In the genomic region with DNA sequence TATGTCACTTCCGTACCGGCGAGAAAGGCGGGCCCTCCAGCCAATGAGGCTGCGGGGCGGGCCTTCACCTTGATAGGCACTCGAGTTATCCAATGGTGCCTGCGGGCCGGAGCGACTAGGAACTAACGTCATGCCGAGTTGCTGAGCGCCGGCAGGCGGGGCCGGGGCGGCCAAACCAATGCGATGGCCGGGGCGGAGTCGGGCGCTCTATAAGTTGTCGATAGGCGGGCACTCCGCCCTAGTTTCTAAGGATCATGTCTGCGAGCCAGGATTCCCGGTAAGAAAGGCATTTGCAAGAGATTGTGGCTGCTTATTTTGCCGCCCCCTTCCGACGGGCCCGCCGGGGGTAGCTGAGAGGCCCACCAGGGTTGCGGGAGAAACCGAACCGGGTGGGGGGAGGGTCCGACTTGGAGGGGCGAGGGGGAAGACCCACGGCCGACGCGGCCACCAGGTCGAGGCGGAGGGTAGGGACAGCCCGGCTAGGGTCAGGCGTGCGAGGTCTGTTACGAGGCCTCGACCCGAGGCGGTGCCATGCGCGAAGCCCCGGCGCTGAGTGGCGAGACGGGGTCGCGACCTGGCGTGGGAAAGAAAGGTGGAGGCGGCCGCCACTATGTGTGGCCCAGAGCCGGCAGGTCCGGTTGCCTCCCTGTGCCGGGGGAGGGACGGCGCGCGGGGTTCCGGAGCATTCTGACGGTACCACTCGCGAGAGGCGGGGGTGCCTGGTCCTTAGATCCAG, we compare ENCODE assay signal across 8 cellular contexts. TPM values are rescaled to one million over a fixed set of nuclear protein-coding genes. Genes with fewer than 3 reads are reported as not detected.
A peak's percentile ranks its signal among the peaks of the same experiment; 100 is the strongest.
DNase-seq lines count a peak whose midpoint lies in the region; ATAC-seq and TF ChIP-seq lines count a peak whose summit lies in the region.

No MANE protein-coding gene starts in this region.

- 3% methylated on average over 18 of the region's 73 CpGs for WGBS in mammary epithelial cell (ENCODE audit: low coverage, missing lambda C conversion rate)

- peak overlapping the region; percentile 14 for H3K4me2 ChIP-seq in mammary epithelial cell (ENCODE audit: insufficient read depth, low read depth, low read length)

- peak overlapping the region; percentile 100 for H3K27ac Mint-ChIP-seq in WTC11

- H4K20me1 ChIP-seq in mammary epithelial cell (ENCODE audit: insufficient read depth, low read length), result peaks cover 33% of the 10 kb centered on the region

- no peak overlapping the region for H2AFZ ChIP-seq in mammary epithelial cell (ENCODE audit: low read depth, low read length)

- no peaks in the 10 kb centered on the region for H3K27me3 ChIP-seq in mammary epithelial cell (ENCODE audit: insufficient read depth, low read length)

- peak overlapping the region; percentile 97 for H3K9ac ChIP-seq in mammary epithelial cell (ENCODE audit: insufficient read depth, low read length)

- no peak for TF ChIP-seq CTCF in WTC11 (IDR thresholded peaks at IDR 0.05)
- TF ChIP-seq CTCF in mammary epithelial cell (conservative IDR thresholded peaks at IDR 0.05 in 1 of 2, IDR thresholded peaks at IDR 0.05 in 1 of 2; ENCODE audit: extremely low read depth in 1 of 2, insufficient read depth in 1 of 2, low read depth in 1 of 2, low read length in 2 of 2), result no peak

- DNase-seq in NCI-H510A treated with DMSO at 0.1 percent for 48 hours (lab: John Stamatoyannopoulos, UW), result peak; percentile 99
- no peak for DNase-seq in NCI-H510A (lab: John Stamatoyannopoulos, UW)
- DNase-seq in NCI-H2196 treated with DMSO at 0.1 percent for 48 hours (lab: John Stamatoyannopoulos, UW; ENCODE audit: unreplicated experiment), result peak; percentile 83
- peak; percentile 100 for DNase-seq in WTC11 (ENCODE audit: low spot score)
- DNase-seq in mammary epithelial cell, result peak; percentile 99
- peak; percentile 97 for DNase-seq in iPS-NIHi7 (ENCODE audit: extremely low spot score)

- H3K4me3 ChIP-seq in mammary epithelial cell (replicated peaks in 1 of 3; ENCODE audit: insufficient read depth in 1 of 3, low read depth in 2 of 3, low read length in 3 of 3) (peak overlapping the region; percentile 95 to 98 (median 98)), skin epidermis (peak overlapping the region; percentile 70 to 98 (median 81))

- peaks cover 38% of the 10 kb centered on the region for H3K4me1 ChIP-seq in mammary epithelial cell (ENCODE audit: insufficient read depth, low read length)

- dilution Hi-C loops in mammary epithelial cell (cut with HindIII; ENCODE audit: low sequenced_read_pairs), result loop anchor here (5.0 kb wide), 1 partner anchor 35 kb away; no protein-coding TSS in a partner anchor

- no peaks in the 10 kb centered on the region for H3K9me3 ChIP-seq in mammary epithelial cell (replicated peaks; ENCODE audit: insufficient read depth, low read length)

- H3K27ac ChIP-seq in mammary epithelial cell (ENCODE audit: insufficient read depth, low read depth, low read length) (peak overlapping the region; percentile 95), skin epidermis (peak overlapping the region; percentile 91 to 100 (median 98))

- peaks cover 46% of the 10 kb centered on the region for H3K4me1 Mint-ChIP-seq in WTC11

- TSS peak; percentile 9 for BruUV-seq in mammary epithelial cell (replicated peaks; lab: Mats Ljungman, UMichigan)

- H3K36me3 ChIP-seq in mammary epithelial cell (ENCODE audit: insufficient read depth, low read length), result peaks cover 41% of the 10 kb centered on the region

- CTCF ChIA-PET in WTC11 (lab: Charles Lee), result interaction anchor here (1.2 to 3.4 kb wide), 4 partner anchors 12 to 17 kb away, joined by 5 to 22 read pairs (median 8); a partner anchor contains a TSS
- CTCF ChIA-PET in mammary epithelial cell (lab: Charles Lee; ENCODE audit: low non-redundant PET), result interaction anchor here (0.6 kb wide), 1 partner anchor 115 kb away, joined by 5 read pairs; no protein-coding TSS in a partner anchor

- POLR2A ChIA-PET in WTC11 (lab: Charles Lee), result interaction anchor here (0.6 to 3.5 kb wide), 6 partner anchors 11 to 169 kb away, joined by 3 to 22 read pairs (median 4); a partner anchor contains a TSS

- H3K9me3 Mint-ChIP-seq in WTC11, result no peaks in the 10 kb centered on the region

- ATAC-seq in HG03108 (IDR thresholded peaks at IDR 0.05; ENCODE audit: unreplicated experiment) (peak; percentile 93), WTC11 (no peak; the same call in 1 of the 2 replicates)

- no peaks in the 10 kb centered on the region for H3K27me3 Mint-ChIP-seq in WTC11 (ENCODE audit: low read depth)

- peak overlapping the region; percentile 93 for H3K4me3 Mint-ChIP-seq in WTC11

- in situ Hi-C loops in mammary epithelial cell (cut with MboI; ENCODE audit: low sequenced_read_pairs in 2 of 2), result no loop called here

- H3K36me3 Mint-ChIP-seq in WTC11, result peaks cover 71% of the 10 kb centered on the region

- H3K79me2 ChIP-seq in mammary epithelial cell (ENCODE audit: insufficient read depth, low read length), result peaks cover 86% of the 10 kb centered on the region

- intact Hi-C loops in mammary epithelial cell (cut with micrococcal nuclease), result loop anchor here (1.0 to 2.0 kb wide), 4 partner anchors 11 to 334 kb away; a partner anchor contains a TSS

TF ChIP-seq in WTC11, 78 proteins besides CTCF, POLR2A, EP300 and RAD21 (continues in another document):
- TF ChIP-seq TEAD1 (CRISPR knock-in tag; IDR thresholded peaks at IDR 0.05) (peak; percentile 69; the same call in 1 of the 2 replicates), TCF7 (CRISPR knock-in tag; IDR thresholded peaks at IDR 0.05; ENCODE audit: low read depth) (no peak), JAZF1 (CRISPR knock-in tag; IDR thresholded peaks at IDR 0.05) (no peak), MXD4 (CRISPR knock-in tag; IDR thresholded peaks at IDR 0.05; ENCODE audit: borderline replicate concordance) (no peak), GTF2I (CRISPR knock-in tag; conservative IDR thresholded peaks at IDR 0.05) (no peak), GRHL2 (CRISPR knock-in tag; IDR thresholded peaks at IDR 0.05; ENCODE audit: insufficient replicate concordance, severe bottlenecking) (no peak)
- TF ChIP-seq, protein P1, sequence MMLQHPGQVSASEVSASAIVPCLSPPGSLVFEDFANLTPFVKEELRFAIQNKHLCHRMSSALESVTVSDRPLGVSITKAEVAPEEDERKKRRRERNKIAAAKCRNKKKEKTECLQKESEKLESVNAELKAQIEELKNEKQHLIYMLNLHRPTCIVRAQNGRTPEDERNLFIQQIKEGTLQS (CRISPR knock-in tag; conservative IDR thresholded peaks at IDR 0.05), result no peak
- TF ChIP-seq, protein P2, sequence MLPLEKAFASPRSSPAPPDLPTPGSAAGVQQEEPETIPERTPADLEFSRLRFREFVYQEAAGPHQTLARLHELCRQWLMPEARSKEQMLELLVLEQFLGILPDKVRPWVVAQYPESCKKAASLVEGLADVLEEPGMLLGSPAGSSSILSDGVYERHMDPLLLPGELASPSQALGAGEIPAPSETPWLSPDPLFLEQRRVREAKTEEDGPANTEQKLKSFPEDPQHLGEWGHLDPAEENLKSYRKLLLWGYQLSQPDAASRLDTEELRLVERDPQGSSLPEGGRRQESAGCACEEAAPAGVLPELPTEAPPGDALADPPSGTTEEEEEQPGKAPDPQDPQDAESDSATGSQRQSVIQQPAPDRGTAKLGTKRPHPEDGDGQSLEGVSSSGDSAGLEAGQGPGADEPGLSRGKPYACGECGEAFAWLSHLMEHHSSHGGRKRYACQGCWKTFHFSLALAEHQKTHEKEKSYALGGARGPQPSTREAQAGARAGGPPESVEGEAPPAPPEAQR (CRISPR knock-in tag; IDR thresholded peaks at IDR 0.05), result no peak
- TF ChIP-seq, protein P3, sequence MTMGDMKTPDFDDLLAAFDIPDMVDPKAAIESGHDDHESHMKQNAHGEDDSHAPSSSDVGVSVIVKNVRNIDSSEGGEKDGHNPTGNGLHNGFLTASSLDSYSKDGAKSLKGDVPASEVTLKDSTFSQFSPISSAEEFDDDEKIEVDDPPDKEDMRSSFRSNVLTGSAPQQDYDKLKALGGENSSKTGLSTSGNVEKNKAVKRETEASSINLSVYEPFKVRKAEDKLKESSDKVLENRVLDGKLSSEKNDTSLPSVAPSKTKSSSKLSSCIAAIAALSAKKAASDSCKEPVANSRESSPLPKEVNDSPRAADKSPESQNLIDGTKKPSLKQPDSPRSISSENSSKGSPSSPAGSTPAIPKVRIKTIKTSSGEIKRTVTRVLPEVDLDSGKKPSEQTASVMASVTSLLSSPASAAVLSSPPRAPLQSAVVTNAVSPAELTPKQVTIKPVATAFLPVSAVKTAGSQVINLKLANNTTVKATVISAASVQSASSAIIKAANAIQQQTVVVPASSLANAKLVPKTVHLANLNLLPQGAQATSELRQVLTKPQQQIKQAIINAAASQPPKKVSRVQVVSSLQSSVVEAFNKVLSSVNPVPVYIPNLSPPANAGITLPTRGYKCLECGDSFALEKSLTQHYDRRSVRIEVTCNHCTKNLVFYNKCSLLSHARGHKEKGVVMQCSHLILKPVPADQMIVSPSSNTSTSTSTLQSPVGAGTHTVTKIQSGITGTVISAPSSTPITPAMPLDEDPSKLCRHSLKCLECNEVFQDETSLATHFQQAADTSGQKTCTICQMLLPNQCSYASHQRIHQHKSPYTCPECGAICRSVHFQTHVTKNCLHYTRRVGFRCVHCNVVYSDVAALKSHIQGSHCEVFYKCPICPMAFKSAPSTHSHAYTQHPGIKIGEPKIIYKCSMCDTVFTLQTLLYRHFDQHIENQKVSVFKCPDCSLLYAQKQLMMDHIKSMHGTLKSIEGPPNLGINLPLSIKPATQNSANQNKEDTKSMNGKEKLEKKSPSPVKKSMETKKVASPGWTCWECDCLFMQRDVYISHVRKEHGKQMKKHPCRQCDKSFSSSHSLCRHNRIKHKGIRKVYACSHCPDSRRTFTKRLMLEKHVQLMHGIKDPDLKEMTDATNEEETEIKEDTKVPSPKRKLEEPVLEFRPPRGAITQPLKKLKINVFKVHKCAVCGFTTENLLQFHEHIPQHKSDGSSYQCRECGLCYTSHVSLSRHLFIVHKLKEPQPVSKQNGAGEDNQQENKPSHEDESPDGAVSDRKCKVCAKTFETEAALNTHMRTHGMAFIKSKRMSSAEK (CRISPR knock-in tag; IDR thresholded peaks at IDR 0.05; ENCODE audit: borderline replicate concordance), result peak; percentile 94; the same call in 1 of the 2 replicates

RNA-seq across cellular contexts. Expression of a gene that starts 6.7 kb away (rescaled TPM):
- 0.41 to 0.87 TPM (median 0.72 TPM) in 3 replicates for total RNA-seq in WTC11 (2021)
- total RNA-seq in mammary epithelial cell, result 10 to 100 TPM in 1 of 2 donors, 1 to 10 TPM in 1; 1.8 to 26.1 TPM
- polyA plus RNA-seq in mammary epithelial cell, result 39.4 TPM
- 20.9 TPM for polyA minus RNA-seq in mammary epithelial cell

RNA-seq across cellular contexts. Expression of a gene that starts 10.9 kb away (rescaled TPM):
- total RNA-seq in WTC11 (2021) (55.3 to 57.7 TPM (median 57.0 TPM) in 3 replicates), mammary epithelial cell (10 to 100 TPM; 44.8 to 51.2 TPM)
- 120 TPM for polyA plus RNA-seq in mammary epithelial cell
- polyA minus RNA-seq in mammary epithelial cell, result 57.9 TPM

RNA-seq across cellular contexts. Expression of a gene that starts 11.0 kb away (rescaled TPM):
- total RNA-seq in WTC11 (2021), result 72.2 to 85.4 TPM (median 75.2 TPM) in 3 replicates
- total RNA-seq in mammary epithelial cell, result 10 to 100 TPM; 55.0 to 66.7 TPM
- polyA plus RNA-seq in mammary epithelial cell, result 97.3 TPM
- 156 TPM for polyA minus RNA-seq in mammary epithelial cell

RNA-seq across cellular contexts. Expression of a gene that starts 14.2 kb away (rescaled TPM):
- total RNA-seq in WTC11 (2021) (2.2 to 3.2 TPM (median 2.9 TPM) in 3 replicates), mammary epithelial cell (1 to 10 TPM; 3.0 to 5.3 TPM)
- 4.0 TPM for polyA plus RNA-seq in mammary epithelial cell
- polyA minus RNA-seq in mammary epithelial cell, result 5.2 TPM

RNA-seq across cellular contexts. Expression of a gene that starts 17.1 kb away (rescaled TPM):
- 15.2 to 19.9 TPM (median 17.5 TPM) in 3 replicates for total RNA-seq in WTC11 (2021)
- 10 to 100 TPM in 1 of 2 donors, 1 to 10 TPM in 1; 4.3 to 56.5 TPM for total RNA-seq in mammary epithelial cell
- 49.4 TPM for polyA plus RNA-seq in mammary epithelial cell
- polyA minus RNA-seq in mammary epithelial cell, result 31.3 TPM
